Comparison of ENCODE assay signal across 8 cellular contexts in genomic region chr10:53209941-53210611, GRCh38.
A peak's percentile ranks its signal among the peaks of the same experiment; 100 is the strongest.
DNase-seq lines count a peak whose midpoint lies in the region; ATAC-seq and TF ChIP-seq lines count a peak whose summit lies in the region.

No MANE protein-coding gene starts in this region.

- H3K4me3 ChIP-seq in choroid plexus epithelial cell (ENCODE audit: low read depth, low read length): no peak overlapping the region

- TF ChIP-seq CTCF in choroid plexus epithelial cell (conservative IDR thresholded peaks at IDR 0.05; ENCODE audit: low read depth, low read length): peak; percentile 47

- DNase-seq in DMS153 (lab: John Stamatoyannopoulos, UW): peak; percentile 0
- no peak for DNase-seq in DMS153 treated with DMSO at 0.1 percent for 48 hours (lab: John Stamatoyannopoulos, UW; ENCODE audit: unreplicated experiment)
- DNase-seq in NCI-H460 (ENCODE audit: extremely low read depth, low read depth): peak; percentile 33
- DNase-seq in choroid plexus epithelial cell (ENCODE audit: low read depth): peak; percentile 37
- DNase-seq in pons (ENCODE audit: low spot score): peak; percentile 26
- DNase-seq in COLO668 (lab: John Stamatoyannopoulos, UW; ENCODE audit: unreplicated experiment): no peak
- no peak for DNase-seq in COLO829 (ENCODE audit: low spot score)

- ATAC-seq in GM21717 (IDR thresholded peaks at IDR 0.05; ENCODE audit: unreplicated experiment): no peak

Comparison
In these comparisons a context has a peak if more than half of its experiments do, and no peak if none do; other contexts are left out.
1. DNase-seq: peak in DMS153 (single experiment), NCI-H460 (single experiment), choroid plexus epithelial cell (single experiment) and pons (single experiment); none in DMS153 treated with DMSO at 0.1 percent for 48 hours (single experiment), COLO668 (single experiment) and COLO829 (single experiment).